ENCODE assay signal across 1 cellular context in genomic region chr20:47535088-47535487, GRCh38.
TF ChIP-seq lines count a peak whose summit lies in the region.

No MANE protein-coding gene starts in this region.

TF ChIP-seq in HCT116, 20 proteins besides CTCF, POLR2A, EP300 and RAD21 (continued from another document):
- no peak for TF ChIP-seq MAX (IDR thresholded peaks at IDR 0.05)
- no peak for TF ChIP-seq CBX3 (IDR thresholded peaks at IDR 0.05; ENCODE audit: low read depth)
- no peak for TF ChIP-seq YY1 (IDR thresholded peaks at IDR 0.05; ENCODE audit: extremely low read depth, insufficient replicate concordance, low read depth, low read length)
- TF ChIP-seq ZNF274 (IDR thresholded peaks at IDR 0.05; ENCODE audit: low read depth, low read length) = no peak
- TF ChIP-seq SP1 (IDR thresholded peaks at IDR 0.05; ENCODE audit: low read depth) = no peak
- no peak for TF ChIP-seq SIN3A (IDR thresholded peaks at IDR 0.05; ENCODE audit: low read depth)
- no peak for TF ChIP-seq SRF (IDR thresholded peaks at IDR 0.05; ENCODE audit: low read depth)
- TF ChIP-seq POLR2AphosphoS5 (IDR thresholded peaks at IDR 0.05; ENCODE audit: low read depth, low read length) = no peak
- no peak for TF ChIP-seq EZH2 (IDR thresholded peaks at IDR 0.05)
- TF ChIP-seq TCF7L2 (IDR thresholded peaks at IDR 0.05; ENCODE audit: borderline replicate concordance, extremely low read depth, insufficient read depth, insufficient read length) = no peak
- no peak for TF ChIP-seq ZBTB33 (IDR thresholded peaks at IDR 0.05; ENCODE audit: extremely low read depth, insufficient replicate concordance, low read length)
